In genomic region chr5:176389769-176390123, GRCh38 we compare ENCODE assay signal across 1 cellular context.
TF ChIP-seq lines count a peak whose summit lies in the region.

No MANE protein-coding gene starts in this region.

TF ChIP-seq in GM12878, 131 proteins besides CTCF, POLR2A, EP300 and RAD21:
- 0 out of 2 replicates have a peak, but pooled peaks have one; percentile 28 for TF ChIP-seq BMI1 (IDR thresholded peaks at IDR 0.05; ENCODE audit: borderline replicate concordance)
- TF ChIP-seq, protein P1, sequence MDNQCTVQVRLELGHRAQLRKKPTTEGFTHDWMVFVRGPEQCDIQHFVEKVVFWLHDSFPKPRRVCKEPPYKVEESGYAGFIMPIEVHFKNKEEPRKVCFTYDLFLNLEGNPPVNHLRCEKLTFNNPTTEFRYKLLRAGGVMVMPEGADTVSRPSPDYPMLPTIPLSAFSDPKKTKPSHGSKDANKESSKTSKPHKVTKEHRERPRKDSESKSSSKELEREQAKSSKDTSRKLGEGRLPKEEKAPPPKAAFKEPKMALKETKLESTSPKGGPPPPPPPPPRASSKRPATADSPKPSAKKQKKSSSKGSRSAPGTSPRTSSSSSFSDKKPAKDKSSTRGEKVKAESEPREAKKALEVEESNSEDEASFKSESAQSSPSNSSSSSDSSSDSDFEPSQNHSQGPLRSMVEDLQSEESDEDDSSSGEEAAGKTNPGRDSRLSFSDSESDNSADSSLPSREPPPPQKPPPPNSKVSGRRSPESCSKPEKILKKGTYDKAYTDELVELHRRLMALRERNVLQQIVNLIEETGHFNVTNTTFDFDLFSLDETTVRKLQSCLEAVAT (IDR thresholded peaks at IDR 0.05), result peak; percentile 48
